Comparison of ENCODE assay signal across 8 cellular contexts in genomic region chr15:76310470-76311070, GRCh38. TPM values are rescaled to one million over a fixed set of nuclear protein-coding genes. Genes with fewer than 3 reads are reported as not detected.
DNase-seq lines count a peak whose midpoint lies in the region; ATAC-seq and TF ChIP-seq lines count a peak whose summit lies in the region.

No MANE protein-coding gene starts in this region.

- ATAC-seq in HG03103 (IDR thresholded peaks at IDR 0.05; ENCODE audit: low read depth, unreplicated experiment) (peak; percentile 7), T-cell (replicated peaks in 1 of 4) (peak in 3 of 4 experiments; percentile 6 to 8 (median 7))
- ATAC-seq in naive thymus-derived CD8-positive, alpha-beta T cell: peak; percentile 2 to 10

- H3K36me3 Mint-ChIP-seq in T-cell: no peaks in the 10 kb centered on the region
- peaks cover 0 to 2% (median 0%) of the 10 kb centered on the region in 3 donors for H3K36me3 Mint-ChIP-seq in naive thymus-derived CD8-positive, alpha-beta T cell

- peak overlapping the region; percentile 65 to 71 for H3K27ac Mint-ChIP-seq in T-cell
- H3K27ac Mint-ChIP-seq in naive thymus-derived CD8-positive, alpha-beta T cell: peak overlapping the region; percentile 65 to 94 (median 88)

- H3K9me3 Mint-ChIP-seq in T-cell: no peaks in the 10 kb centered on the region
- H3K9me3 Mint-ChIP-seq in naive thymus-derived CD8-positive, alpha-beta T cell: no peaks in the 10 kb centered on the region

- H3K4me3 ChIP-seq in epithelial cell of proximal tubule (ENCODE audit: low read depth, low read length): peak overlapping the region; percentile 69

- POLR2A ChIA-PET in T-cell (lab: Charles Lee): interaction anchor here in 1 of 2 donors (0.6 kb wide), 1 partner anchor 41 kb away, joined by 3 read pairs; no protein-coding TSS in a partner anchor
- POLR2A ChIA-PET in naive thymus-derived CD8-positive, alpha-beta T cell (lab: Charles Lee): interaction anchor here (0.6 kb wide), 1 partner anchor 503 kb away, joined by 3 read pairs; no protein-coding TSS in a partner anchor

- H3K27me3 Mint-ChIP-seq in T-cell: no peaks in the 10 kb centered on the region
- H3K27me3 Mint-ChIP-seq in naive thymus-derived CD8-positive, alpha-beta T cell: peaks cover 0 to 1% (median 0%) of the 10 kb centered on the region in 5 donors

- DNase-seq in SIG-M5 treated with dmso at 0.1 percent for 504 hours (lab: John Stamatoyannopoulos, UW; ENCODE audit: unreplicated experiment): peak; percentile 15
- no peak for DNase-seq in SIG-M5 (lab: John Stamatoyannopoulos, UW)
- DNase-seq in T-cell: peak in 1 of 34 experiments; percentile 8
- DNase-seq in epithelial cell of proximal tubule (ENCODE audit: low read depth): no peak
- DNase-seq in naive thymus-derived CD8-positive, alpha-beta T cell: peak in 2 of 10 donors; percentile 5 to 13
- DNase-seq in NCI-H1436 (lab: John Stamatoyannopoulos, UW): no peak
- no peak for DNase-seq in NCI-H82 treated with DMSO at 0.1 percent for 48 hours (lab: John Stamatoyannopoulos, UW; ENCODE audit: unreplicated experiment)

- TF ChIP-seq CTCF in epithelial cell of proximal tubule (conservative IDR thresholded peaks at IDR 0.05; ENCODE audit: low read depth, low read length): no peak

- peak overlapping the region; percentile 87 to 92 (median 87) for H3K4me3 Mint-ChIP-seq in T-cell
- peak overlapping the region; percentile 87 to 94 (median 92) for H3K4me3 Mint-ChIP-seq in naive thymus-derived CD8-positive, alpha-beta T cell

- peaks cover 41 to 55% (median 41%) of the 10 kb centered on the region in 3 donors for H3K4me1 Mint-ChIP-seq in T-cell
- peaks cover 19 to 53% (median 46%) of the 10 kb centered on the region in 4 donors for H3K4me1 Mint-ChIP-seq in naive thymus-derived CD8-positive, alpha-beta T cell

- CTCF ChIA-PET in T-cell (lab: Charles Lee): interaction anchor here in 1 of 2 donors (0.6 kb wide), 1 partner anchor 596 kb away, joined by 4 read pairs; no protein-coding TSS in a partner anchor

RNA-seq across cellular contexts. Expression of gene ETFA, which starts 0.7 kb away (rescaled TPM):
- total RNA-seq in T-cell: 10 to 100 TPM; 34.6 to 53.9 (median 50.4) TPM
- total RNA-seq in epithelial cell of proximal tubule: 112 and 117 TPM in 2 replicates
- total RNA-seq in naive thymus-derived CD8-positive, alpha-beta T cell: 10 to 100 TPM; 46.2 to 52.3 TPM
- polyA plus RNA-seq in naive thymus-derived CD8-positive, alpha-beta T cell: 100 to 1,000 TPM in 2 of 3 donors, 10 to 100 TPM in 1; 99.4 to 118 (median 109) TPM

RNA-seq across cellular contexts. Expression of gene ISL2, which starts 26.0 kb away (rescaled TPM):
- total RNA-seq in T-cell (under 1 TPM in 3 of 5 donors, not detected in 2; 0.23 to 0.44 (median 0.26) TPM), epithelial cell of proximal tubule (0.58 and 0.69 TPM in 2 replicates)
- total RNA-seq in naive thymus-derived CD8-positive, alpha-beta T cell: not detected
- polyA plus RNA-seq in naive thymus-derived CD8-positive, alpha-beta T cell: not detected
